1 cellular context compared by ENCODE assay signal in the genomic region with DNA sequence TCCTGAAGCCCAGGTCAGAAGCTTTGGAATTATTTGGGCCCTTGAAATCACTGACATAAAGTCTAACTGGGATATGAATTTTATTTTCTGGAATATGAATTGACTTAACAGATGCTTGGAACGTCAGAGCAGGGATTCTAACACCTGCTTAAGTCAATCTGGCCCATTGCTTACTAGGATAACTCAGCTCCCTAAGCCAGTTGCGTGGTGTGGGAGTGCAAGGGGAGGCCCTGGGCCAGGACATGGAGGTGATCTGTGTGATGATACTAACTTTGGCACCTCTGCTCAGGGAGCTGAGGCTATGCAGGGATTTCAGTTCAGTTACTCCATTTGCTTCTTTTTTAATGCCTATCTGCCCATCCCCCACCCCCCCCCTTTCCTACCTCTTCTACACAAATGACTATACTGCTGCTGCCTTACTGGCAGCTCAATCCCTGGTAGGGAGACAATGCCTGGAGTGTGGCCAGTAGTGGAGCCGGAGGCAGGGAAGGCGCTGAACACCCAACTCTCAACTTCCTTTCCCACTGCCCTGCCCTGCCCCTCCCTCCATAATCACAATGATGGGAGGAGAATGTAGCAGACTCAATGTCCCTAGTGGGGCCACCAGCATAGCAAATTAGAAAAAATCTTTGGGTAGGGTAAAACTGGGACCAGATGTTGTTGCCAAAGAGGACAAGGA.
TF ChIP-seq lines count a peak whose summit lies in the region.

No MANE protein-coding gene starts in this region.

TF ChIP-seq in GM12878, 131 proteins besides CTCF, POLR2A, EP300 and RAD21:
- TF ChIP-seq BHLHE40 (IDR thresholded peaks at IDR 0.05; ENCODE audit: borderline replicate concordance in 1 of 2, low read depth in 2 of 2, low read length in 1 of 2) (no peak), MEF2A (IDR thresholded peaks at IDR 0.05; ENCODE audit: insufficient read depth, low read depth, low read length) (no peak), POLR2AphosphoS2 (IDR thresholded peaks at IDR 0.05; ENCODE audit: low read depth, low read length) (peak; percentile 27; the same call in 1 of the 2 replicates), CBFB (IDR thresholded peaks at IDR 0.05; ENCODE audit: low read depth) (no peak), RB1 (IDR thresholded peaks at IDR 0.05; ENCODE audit: borderline replicate concordance) (no peak), POU2F2 (IDR thresholded peaks at IDR 0.05; ENCODE audit: borderline replicate concordance, low read depth, low read length) (no peak), TARDBP (IDR thresholded peaks at IDR 0.05; ENCODE audit: borderline replicate concordance) (no peak), NFIC (IDR thresholded peaks at IDR 0.05; ENCODE audit: low read depth, low read length) (no peak), ATF2 (IDR thresholded peaks at IDR 0.05; ENCODE audit: low read length) (no peak), POLR2AphosphoS5 (IDR thresholded peaks at IDR 0.05; ENCODE audit: low read length) (0 out of 2 replicates have a peak, but pooled peaks have one; percentile 22), NR2F1 (conservative IDR thresholded peaks at IDR 0.05) (no peak)
- TF ChIP-seq, protein P1, sequence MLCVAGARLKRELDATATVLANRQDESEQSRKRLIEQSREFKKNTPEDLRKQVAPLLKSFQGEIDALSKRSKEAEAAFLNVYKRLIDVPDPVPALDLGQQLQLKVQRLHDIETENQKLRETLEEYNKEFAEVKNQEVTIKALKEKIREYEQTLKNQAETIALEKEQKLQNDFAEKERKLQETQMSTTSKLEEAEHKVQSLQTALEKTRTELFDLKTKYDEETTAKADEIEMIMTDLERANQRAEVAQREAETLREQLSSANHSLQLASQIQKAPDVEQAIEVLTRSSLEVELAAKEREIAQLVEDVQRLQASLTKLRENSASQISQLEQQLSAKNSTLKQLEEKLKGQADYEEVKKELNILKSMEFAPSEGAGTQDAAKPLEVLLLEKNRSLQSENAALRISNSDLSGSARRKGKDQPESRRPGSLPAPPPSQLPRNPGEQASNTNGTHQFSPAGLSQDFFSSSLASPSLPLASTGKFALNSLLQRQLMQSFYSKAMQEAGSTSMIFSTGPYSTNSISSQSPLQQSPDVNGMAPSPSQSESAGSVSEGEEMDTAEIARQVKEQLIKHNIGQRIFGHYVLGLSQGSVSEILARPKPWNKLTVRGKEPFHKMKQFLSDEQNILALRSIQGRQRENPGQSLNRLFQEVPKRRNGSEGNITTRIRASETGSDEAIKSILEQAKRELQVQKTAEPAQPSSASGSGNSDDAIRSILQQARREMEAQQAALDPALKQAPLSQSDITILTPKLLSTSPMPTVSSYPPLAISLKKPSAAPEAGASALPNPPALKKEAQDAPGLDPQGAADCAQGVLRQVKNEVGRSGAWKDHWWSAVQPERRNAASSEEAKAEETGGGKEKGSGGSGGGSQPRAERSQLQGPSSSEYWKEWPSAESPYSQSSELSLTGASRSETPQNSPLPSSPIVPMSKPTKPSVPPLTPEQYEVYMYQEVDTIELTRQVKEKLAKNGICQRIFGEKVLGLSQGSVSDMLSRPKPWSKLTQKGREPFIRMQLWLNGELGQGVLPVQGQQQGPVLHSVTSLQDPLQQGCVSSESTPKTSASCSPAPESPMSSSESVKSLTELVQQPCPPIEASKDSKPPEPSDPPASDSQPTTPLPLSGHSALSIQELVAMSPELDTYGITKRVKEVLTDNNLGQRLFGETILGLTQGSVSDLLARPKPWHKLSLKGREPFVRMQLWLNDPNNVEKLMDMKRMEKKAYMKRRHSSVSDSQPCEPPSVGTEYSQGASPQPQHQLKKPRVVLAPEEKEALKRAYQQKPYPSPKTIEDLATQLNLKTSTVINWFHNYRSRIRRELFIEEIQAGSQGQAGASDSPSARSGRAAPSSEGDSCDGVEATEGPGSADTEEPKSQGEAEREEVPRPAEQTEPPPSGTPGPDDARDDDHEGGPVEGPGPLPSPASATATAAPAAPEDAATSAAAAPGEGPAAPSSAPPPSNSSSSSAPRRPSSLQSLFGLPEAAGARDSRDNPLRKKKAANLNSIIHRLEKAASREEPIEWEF (IDR thresholded peaks at IDR 0.05; ENCODE audit: insufficient replicate concordance, low read depth, low read length), result no peak
TF ChIP-seq in GM12878: peak in this region for 2.
